In genomic region chr16:50842013-50842505, GRCh38 we compare ENCODE assay signal across 21 cellular contexts.
DNase-seq lines count a peak whose midpoint lies in the region; ATAC-seq and TF ChIP-seq lines count a peak whose summit lies in the region.
"Had no signal": no experiment of that assay in that cellular context is flagged by ENCODE, and none has a peak within 500 bp of the region (broad histone marks: within the 10 kb centered on the region; RNA-seq: fewer than 3 reads in every experiment).

No MANE protein-coding gene starts in this region.

- peak overlapping the region; percentile 74 to 85 for H3K27ac ChIP-seq in liver (ENCODE audit: low read depth in 1 of 2, low read length in 2 of 2)
- peak overlapping the region; percentile 99 for H3K27ac ChIP-seq in substantia nigra (ENCODE audit: low read depth, low read length, poor library complexity, severe bottlenecking)
- H3K27ac ChIP-seq: esophagus muscularis mucosa, KMS-11, left lung, SK-N-MC had no signal

- peaks cover 45% of the 10 kb centered on the region for H3K27me3 Mint-ChIP-seq in activated CD8-positive, alpha-beta memory T cell treated with anti-CD3 and anti-CD28 coated beads, Interleukin-2, amount 10 ng/mL, durations not matched to agents 7 days and 5 days

- peak; percentile 33 for DNase-seq in activated CD8-positive, alpha-beta memory T cell treated with anti-CD3 and anti-CD28 coated beads, Interleukin-2, amount 10 ng/mL, durations not matched to agents 7 days and 5 days
- no peak for DNase-seq in activated CD8-positive, alpha-beta memory T cell treated with anti-CD3 and anti-CD28 coated beads, Interleukin-2, amount 50 U/mL, for 48 hours
- peak; percentile 57 for DNase-seq in UCSD-AML1 (lab: John Stamatoyannopoulos, UW; ENCODE audit: unreplicated experiment)
- DNase-seq in substantia nigra (lab: John Stamatoyannopoulos, UW), result no peak
- DNase-seq in MV-4-11 (lab: John Stamatoyannopoulos, UW), result no peak
- DNase-seq: Caco-2; DND-41; effector memory CD4-positive, alpha-beta T cell; GOT3; hippocampal formation; left lung; NCI-H187; NCI-H69; RPMI8226 had no signal

- peaks cover 12 to 66% (median 44%) of the 10 kb centered on the region in 4 donors for H3K4me1 ChIP-seq in liver (ENCODE audit: control insufficient read depth in 4 of 4, insufficient read depth in 4 of 4, low read length in 3 of 4)
- H3K4me1 ChIP-seq: Caco-2 had no signal

- H3K4me3 Mint-ChIP-seq in activated CD8-positive, alpha-beta memory T cell treated with anti-CD3 and anti-CD28 coated beads, Interleukin-2, amount 10 ng/mL, durations not matched to agents 7 days and 5 days, result no peak overlapping the region
- H3K4me3 Mint-ChIP-seq: neural crest cell had no signal

- H3K9ac ChIP-seq in liver (ENCODE audit: low read depth in 1 of 2, low read length in 2 of 2), result no peak overlapping the region
- H3K9ac ChIP-seq: KMS-11 had no signal

- H3K27ac Mint-ChIP-seq in activated CD8-positive, alpha-beta memory T cell treated with anti-CD3 and anti-CD28 coated beads, Interleukin-2, amount 10 ng/mL, durations not matched to agents 7 days and 5 days, result no peak overlapping the region

- no peaks in the 10 kb centered on the region for H3K9me3 Mint-ChIP-seq in activated CD8-positive, alpha-beta memory T cell treated with anti-CD3 and anti-CD28 coated beads, Interleukin-2, amount 10 ng/mL, durations not matched to agents 7 days and 5 days (ENCODE audit: low read depth)
- H3K9me3 Mint-ChIP-seq: neural crest cell had no signal

- TF ChIP-seq CTCF in liver (IDR thresholded peaks at IDR 0.05; ENCODE audit: low read depth, low read length, missing input control), result no peak

- CTCF ChIA-PET in activated CD8-positive, alpha-beta memory T cell treated with anti-CD3 and anti-CD28 coated beads, Interleukin-2, amount 10 ng/mL, durations not matched to agents 7 days and 5 days (lab: Charles Lee), result no interaction called here

- WGBS in liver, result 79% methylated on average over 17 of the region's 17 CpGs

- H3K4me1 Mint-ChIP-seq in activated CD8-positive, alpha-beta memory T cell treated with anti-CD3 and anti-CD28 coated beads, Interleukin-2, amount 10 ng/mL, durations not matched to agents 7 days and 5 days, result peaks cover 25% of the 10 kb centered on the region

- no peaks in the 10 kb centered on the region for H3K27me3 ChIP-seq in liver (ENCODE audit: control insufficient read depth in 4 of 4, insufficient read depth in 4 of 4, low read length in 3 of 4)

- no peaks in the 10 kb centered on the region for H3K36me3 Mint-ChIP-seq in activated CD8-positive, alpha-beta memory T cell treated with anti-CD3 and anti-CD28 coated beads, Interleukin-2, amount 10 ng/mL, durations not matched to agents 7 days and 5 days

- H3K36me3 ChIP-seq in liver (ENCODE audit: control insufficient read depth in 4 of 4, insufficient read depth in 3 of 4, low read depth in 1 of 4, low read length in 3 of 4), result no peaks in the 10 kb centered on the region
- H3K36me3 ChIP-seq: esophagus muscularis mucosa, left lung had no signal

- H3K4me3 ChIP-seq in liver (ENCODE audit: low read depth in 1 of 3, low read length in 3 of 3), result peak overlapping the region in 1 of 3 donors; percentile 31
- H3K4me3 ChIP-seq: left lung, SK-N-MC had no signal

- TF ChIP-seq RAD21 in liver (IDR thresholded peaks at IDR 0.05), result no peak

- no peak for ATAC-seq in activated CD8-positive, alpha-beta memory T cell treated with anti-CD3 and anti-CD28 coated beads, Interleukin-2, amount 10 ng/mL, durations not matched to agents 7 days and 5 days
- no peak for ATAC-seq in HG03460 (IDR thresholded peaks at IDR 0.05; ENCODE audit: unreplicated experiment)
- ATAC-seq in HG02623 (IDR thresholded peaks at IDR 0.05; ENCODE audit: unreplicated experiment), result no peak
- ATAC-seq: left lung had no signal

- H3K9me3 ChIP-seq in liver (ENCODE audit: control insufficient read depth in 4 of 4, low read length in 3 of 4), result no peaks in the 10 kb centered on the region
- H3K9me3 ChIP-seq: Caco-2, esophagus muscularis mucosa, left lung had no signal

TF ChIP-seq in liver, 16 proteins besides CTCF, POLR2A, EP300 and RAD21:
- no peak for TF ChIP-seq NR2F2 (IDR thresholded peaks at IDR 0.05)
- no peak for TF ChIP-seq EGR1 (IDR thresholded peaks at IDR 0.05; ENCODE audit: low read depth in 2 of 2)
- TF ChIP-seq YY1 (IDR thresholded peaks at IDR 0.05), result no peak
- TF ChIP-seq FOXA2 (IDR thresholded peaks at IDR 0.05), result no peak
- TF ChIP-seq HNF4A (conservative IDR thresholded peaks at IDR 0.05), result no peak
- no peak for TF ChIP-seq GABPA (IDR thresholded peaks at IDR 0.05 in 1 of 2, conservative IDR thresholded peaks at IDR 0.05 in 1 of 2)
- TF ChIP-seq ATF3 (IDR thresholded peaks at IDR 0.05), result no peak
- TF ChIP-seq, protein P1, sequence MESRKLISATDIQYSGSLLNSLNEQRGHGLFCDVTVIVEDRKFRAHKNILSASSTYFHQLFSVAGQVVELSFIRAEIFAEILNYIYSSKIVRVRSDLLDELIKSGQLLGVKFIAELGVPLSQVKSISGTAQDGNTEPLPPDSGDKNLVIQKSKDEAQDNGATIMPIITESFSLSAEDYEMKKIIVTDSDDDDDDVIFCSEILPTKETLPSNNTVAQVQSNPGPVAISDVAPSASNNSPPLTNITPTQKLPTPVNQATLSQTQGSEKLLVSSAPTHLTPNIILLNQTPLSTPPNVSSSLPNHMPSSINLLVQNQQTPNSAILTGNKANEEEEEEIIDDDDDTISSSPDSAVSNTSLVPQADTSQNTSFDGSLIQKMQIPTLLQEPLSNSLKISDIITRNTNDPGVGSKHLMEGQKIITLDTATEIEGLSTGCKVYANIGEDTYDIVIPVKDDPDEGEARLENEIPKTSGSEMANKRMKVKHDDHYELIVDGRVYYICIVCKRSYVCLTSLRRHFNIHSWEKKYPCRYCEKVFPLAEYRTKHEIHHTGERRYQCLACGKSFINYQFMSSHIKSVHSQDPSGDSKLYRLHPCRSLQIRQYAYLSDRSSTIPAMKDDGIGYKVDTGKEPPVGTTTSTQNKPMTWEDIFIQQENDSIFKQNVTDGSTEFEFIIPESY (IDR thresholded peaks at IDR 0.05), result no peak
- no peak for TF ChIP-seq FOXA1 (IDR thresholded peaks at IDR 0.05)
- no peak for TF ChIP-seq SP1 (IDR thresholded peaks at IDR 0.05)
- no peak for TF ChIP-seq TAF1 (conservative IDR thresholded peaks at IDR 0.05)
- TF ChIP-seq, protein P2, sequence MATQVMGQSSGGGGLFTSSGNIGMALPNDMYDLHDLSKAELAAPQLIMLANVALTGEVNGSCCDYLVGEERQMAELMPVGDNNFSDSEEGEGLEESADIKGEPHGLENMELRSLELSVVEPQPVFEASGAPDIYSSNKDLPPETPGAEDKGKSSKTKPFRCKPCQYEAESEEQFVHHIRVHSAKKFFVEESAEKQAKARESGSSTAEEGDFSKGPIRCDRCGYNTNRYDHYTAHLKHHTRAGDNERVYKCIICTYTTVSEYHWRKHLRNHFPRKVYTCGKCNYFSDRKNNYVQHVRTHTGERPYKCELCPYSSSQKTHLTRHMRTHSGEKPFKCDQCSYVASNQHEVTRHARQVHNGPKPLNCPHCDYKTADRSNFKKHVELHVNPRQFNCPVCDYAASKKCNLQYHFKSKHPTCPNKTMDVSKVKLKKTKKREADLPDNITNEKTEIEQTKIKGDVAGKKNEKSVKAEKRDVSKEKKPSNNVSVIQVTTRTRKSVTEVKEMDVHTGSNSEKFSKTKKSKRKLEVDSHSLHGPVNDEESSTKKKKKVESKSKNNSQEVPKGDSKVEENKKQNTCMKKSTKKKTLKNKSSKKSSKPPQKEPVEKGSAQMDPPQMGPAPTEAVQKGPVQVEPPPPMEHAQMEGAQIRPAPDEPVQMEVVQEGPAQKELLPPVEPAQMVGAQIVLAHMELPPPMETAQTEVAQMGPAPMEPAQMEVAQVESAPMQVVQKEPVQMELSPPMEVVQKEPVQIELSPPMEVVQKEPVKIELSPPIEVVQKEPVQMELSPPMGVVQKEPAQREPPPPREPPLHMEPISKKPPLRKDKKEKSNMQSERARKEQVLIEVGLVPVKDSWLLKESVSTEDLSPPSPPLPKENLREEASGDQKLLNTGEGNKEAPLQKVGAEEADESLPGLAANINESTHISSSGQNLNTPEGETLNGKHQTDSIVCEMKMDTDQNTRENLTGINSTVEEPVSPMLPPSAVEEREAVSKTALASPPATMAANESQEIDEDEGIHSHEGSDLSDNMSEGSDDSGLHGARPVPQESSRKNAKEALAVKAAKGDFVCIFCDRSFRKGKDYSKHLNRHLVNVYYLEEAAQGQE (IDR thresholded peaks at IDR 0.05), result no peak
- no peak for TF ChIP-seq RXRA (IDR thresholded peaks at IDR 0.05)
- TF ChIP-seq HNF4G (IDR thresholded peaks at IDR 0.05), result no peak
- TF ChIP-seq JUND (IDR thresholded peaks at IDR 0.05), result no peak
- TF ChIP-seq, protein P3, sequence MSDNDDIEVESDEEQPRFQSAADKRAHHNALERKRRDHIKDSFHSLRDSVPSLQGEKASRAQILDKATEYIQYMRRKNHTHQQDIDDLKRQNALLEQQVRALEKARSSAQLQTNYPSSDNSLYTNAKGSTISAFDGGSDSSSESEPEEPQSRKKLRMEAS (IDR thresholded peaks at IDR 0.05), result no peak

Comparison
In these comparisons a context has a peak if more than half of its experiments do, and no peak if none do; other contexts are left out.
1. DNase-seq: peak in activated CD8-positive, alpha-beta memory T cell treated with anti-CD3 and anti-CD28 coated beads, Interleukin-2, amount 10 ng/mL, durations not matched to agents 7 days and 5 days (single experiment) and UCSD-AML1 (single experiment); none in activated CD8-positive, alpha-beta memory T cell treated with anti-CD3 and anti-CD28 coated beads, Interleukin-2, amount 50 U/mL, for 48 hours (single experiment), substantia nigra (0 of 49) and MV-4-11 (single experiment).